In the genomic region with DNA sequence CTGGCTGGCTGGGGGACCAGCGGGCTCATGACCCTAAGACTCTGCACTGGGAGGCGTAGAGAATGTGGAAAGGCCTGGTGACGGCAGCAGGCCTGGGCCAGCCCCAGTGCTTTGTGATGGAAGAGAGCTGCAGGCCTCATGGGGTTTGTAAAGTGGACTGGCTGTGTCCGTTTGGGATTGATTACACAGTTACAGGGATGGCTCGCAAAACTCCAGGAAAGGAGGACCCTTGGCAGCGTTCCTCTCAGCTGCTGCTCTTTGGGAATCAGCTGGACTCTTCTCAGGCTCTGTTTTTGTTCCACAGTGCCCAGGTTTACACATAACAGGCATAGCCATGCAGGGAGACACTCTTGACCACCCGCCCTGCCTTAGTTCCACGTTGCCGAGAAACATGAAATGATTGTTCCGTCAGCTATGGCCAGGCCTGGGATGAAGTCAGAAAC, we compare ENCODE assay signal across 10 cellular contexts.
DNase-seq lines count a peak whose midpoint lies in the region; ATAC-seq, FAIRE-seq and TF ChIP-seq lines count a peak whose summit lies in the region.
"Had no signal": no experiment of that assay in that cellular context is flagged by ENCODE, and none has a peak within 500 bp of the region (broad histone marks: within the 10 kb centered on the region; RNA-seq: fewer than 3 reads in every experiment).

No MANE protein-coding gene starts in this region.

- DNase-seq in COR-L47 (lab: John Stamatoyannopoulos, UW) (peak; percentile 72), RWPE1 (ENCODE audit: low spot score) (no peak), Right ventricle myocardium superior (peak; percentile 64), pancreas (peak in 2 of 6 donors; percentile 31 to 32), MV-4-11 (lab: John Stamatoyannopoulos, UW) (no peak), pons (ENCODE audit: low spot score) (no peak)
- no peak for DNase-seq in effector memory CD4-positive, alpha-beta T cell
- DNase-seq: CD8-positive, alpha-beta T cell; NCI-H82 had no signal

- H3K36me3 ChIP-seq in pancreas = no peaks in the 10 kb centered on the region
- H3K36me3 ChIP-seq in effector memory CD4-positive, alpha-beta T cell (ENCODE audit: control insufficient read depth, insufficient read depth, low read length) = no peaks in the 10 kb centered on the region

- H3K4me1 ChIP-seq in pancreas = no peaks in the 10 kb centered on the region
- no peaks in the 10 kb centered on the region for H3K4me1 ChIP-seq in effector memory CD4-positive, alpha-beta T cell (ENCODE audit: control insufficient read depth, insufficient read depth, low read length, poor library complexity, severe bottlenecking)

- WGBS in pancreas, 2 donors = 50 to 56% methylated on average over 10 of the region's 10 CpGs

- peak; percentile 13 for FAIRE-seq in pancreas (lab: Jason Lieb, UNC)

- intact Hi-C loops in Right ventricle myocardium superior (cut with DNase I) = no loop called here
- intact Hi-C loops in pancreas (cut with DNase I) = no loop called here

- ATAC-seq in Right ventricle myocardium superior (ENCODE audit: poor library complexity) (peak; percentile 85), pancreas (peak; percentile 58 to 83 (median 70)), HG02870 (IDR thresholded peaks at IDR 0.05; ENCODE audit: unreplicated experiment) (no peak)
- ATAC-seq: CD8-positive, alpha-beta T cell had no signal

- CTCF ChIA-PET in RWPE1 (lab: Yijun Ruan, JAX) = interaction anchor here (0.8 kb wide), 1 partner anchor 314 kb away, joined by 3 read pairs; no protein-coding TSS in a partner anchor

- H3K27me3 ChIP-seq in pancreas = no peaks in the 10 kb centered on the region
- no peaks in the 10 kb centered on the region for H3K27me3 ChIP-seq in effector memory CD4-positive, alpha-beta T cell (replicated peaks; ENCODE audit: control insufficient read depth, insufficient read depth, low read length, poor library complexity, severe bottlenecking)

- no peaks in the 10 kb centered on the region for H3K9me3 ChIP-seq in pancreas
- no peaks in the 10 kb centered on the region for H3K9me3 ChIP-seq in effector memory CD4-positive, alpha-beta T cell (ENCODE audit: control insufficient read depth, low read length)

- POLR2A ChIA-PET in RWPE1 (lab: Yijun Ruan, JAX; ENCODE audit: low non-redundant PET) = no interaction called here

- TF ChIP-seq CTCF in RWPE1 (conservative IDR thresholded peaks at IDR 0.05; ENCODE audit: low read depth) (no peak), pancreas (IDR thresholded peaks at IDR 0.05) (no peak)

- H3K27ac ChIP-seq in RWPE1 (peak overlapping the region; percentile 28), pancreas (no peak overlapping the region)
- H3K27ac ChIP-seq in effector memory CD4-positive, alpha-beta T cell (ENCODE audit: insufficient read depth, low read length, poor library complexity, severe bottlenecking) = no peak overlapping the region

- no peak overlapping the region for H3K4me3 ChIP-seq in pancreas
- H3K4me3 ChIP-seq in effector memory CD4-positive, alpha-beta T cell (ENCODE audit: insufficient read depth, low read depth, low read length, poor library complexity, severe bottlenecking) = no peak overlapping the region

Comparison
In these comparisons a context has a peak if more than half of its experiments do, and no peak if none do; other contexts are left out.
1. DNase-seq: peak in COR-L47 (single experiment) and Right ventricle myocardium superior (single experiment); none in RWPE1 (single experiment), MV-4-11 (single experiment), effector memory CD4-positive, alpha-beta T cell (0 of 3) and pons (single experiment).